In genomic region chr10:74753295-74754211, GRCh38 we compare ENCODE assay signal across 14 cellular contexts.
DNase-seq lines count a peak whose midpoint lies in the region; ATAC-seq and TF ChIP-seq lines count a peak whose summit lies in the region.
"Had no signal": no experiment of that assay in that cellular context is flagged by ENCODE, and none has a peak within 500 bp of the region (broad histone marks: within the 10 kb centered on the region; RNA-seq: fewer than 3 reads in every experiment).

No MANE protein-coding gene starts in this region.

- H3K27ac Mint-ChIP-seq in brain (peak overlapping the region in 3 of 5 experiments; percentile 56 to 87 (median 64)), neural crest cell (ENCODE audit: unreplicated experiment) (peak overlapping the region; percentile 53)

- TF ChIP-seq CTCF in brain (conservative IDR thresholded peaks at IDR 0.05) (no peak), neural crest cell (conservative IDR thresholded peaks at IDR 0.05) (no peak)

- 0 out of 2 replicates have a peak, but pooled peaks have one; percentile 2 for TF ChIP-seq RAD21 in Ishikawa (IDR thresholded peaks at IDR 0.05; ENCODE audit: low read depth)

- peaks cover 19% of the 10 kb centered on the region for H3K4me1 Mint-ChIP-seq in brain
- peaks cover 21% of the 10 kb centered on the region for H3K4me1 Mint-ChIP-seq in neural crest cell

- no peak for ATAC-seq in GM21723 (IDR thresholded peaks at IDR 0.05; ENCODE audit: unreplicated experiment)
- ATAC-seq: activated T-cell treated with anti-CD3 and anti-CD28 coated beads, Interleukin-2, amount 50 U/mL, for 4 hours; K562 had no signal

- H3K4me3 Mint-ChIP-seq in brain (no peak overlapping the region), neural crest cell (no peak overlapping the region)
- H3K4me3 Mint-ChIP-seq: activated T-cell treated with anti-CD3 and anti-CD28 coated beads, Interleukin-2, amount 50 U/mL, for 4 hours had no signal

- DNase-seq in AG20443 (ENCODE audit: low spot score) (peak; percentile 87), neural crest cell (ENCODE audit: low read depth, low spot score) (no peak), NCI-H1694 (lab: John Stamatoyannopoulos, UW) (no peak), NCI-H187 (lab: John Stamatoyannopoulos, UW) (no peak)
- no peak for DNase-seq in stimulated activated CD4-positive, alpha-beta T cell treated with anti-CD3 and anti-CD28 coated beads, Interleukin-2, amount 100 ng/mL, for 24 hours
- DNase-seq: activated T-cell treated with anti-CD3 and anti-CD28 coated beads, Interleukin-2, amount 50 U/mL, for 4 hours; C1 segment of cervical spinal cord; cerebellar nuclear complex; kidney; Right ventricle myocardium superior had no signal

- H3K36me3 Mint-ChIP-seq in brain (no peaks in the 10 kb centered on the region), neural crest cell (ENCODE audit: low read depth) (no peaks in the 10 kb centered on the region)

- TF ChIP-seq EP300 in Ishikawa (IDR thresholded peaks at IDR 0.05; ENCODE audit: borderline replicate concordance): peak; percentile 34; the same call in 1 of the 2 replicates

- no peaks in the 10 kb centered on the region for H3K9me3 Mint-ChIP-seq in brain
- no peaks in the 10 kb centered on the region for H3K9me3 Mint-ChIP-seq in neural crest cell
- H3K9me3 Mint-ChIP-seq: activated T-cell treated with anti-CD3 and anti-CD28 coated beads, Interleukin-2, amount 50 U/mL, for 4 hours had no signal

- H3K27me3 Mint-ChIP-seq in brain (no peaks in the 10 kb centered on the region), neural crest cell (ENCODE audit: low read depth) (no peaks in the 10 kb centered on the region)

TF ChIP-seq in Ishikawa, 13 proteins besides CTCF, POLR2A, EP300 and RAD21:
- TF ChIP-seq NFIC (IDR thresholded peaks at IDR 0.05) (peak; percentile 58; the same call in 1 of the 2 replicates), ZBTB7A (IDR thresholded peaks at IDR 0.05; ENCODE audit: low read depth) (no peak), TCF12 (IDR thresholded peaks at IDR 0.05; ENCODE audit: low read depth) (peak; percentile 77), MAX (IDR thresholded peaks at IDR 0.05) (peak; percentile 20; the same call in 1 of the 2 replicates)
